11 cellular contexts compared by ENCODE assay signal in genomic region chr1:182617734-182618288, GRCh38. TPM values are rescaled to one million over a fixed set of nuclear protein-coding genes. Genes with fewer than 3 reads are reported as not detected.
A peak's percentile ranks its signal among the peaks of the same experiment; 100 is the strongest.
DNase-seq lines count a peak whose midpoint lies in the region; ATAC-seq and TF ChIP-seq lines count a peak whose summit lies in the region.
"Had no signal": no experiment of that assay in that cellular context is flagged by ENCODE, and none has a peak within 500 bp of the region (broad histone marks: within the 10 kb centered on the region; RNA-seq: fewer than 3 reads in every experiment).

No MANE protein-coding gene starts in this region.

- no peaks in the 10 kb centered on the region for H3K27me3 ChIP-seq in right atrium auricular region
- no peaks in the 10 kb centered on the region for H3K27me3 ChIP-seq in right cardiac atrium (ENCODE audit: control insufficient read depth, insufficient read depth)
- H3K27me3 ChIP-seq in SJCRH30 = no peaks in the 10 kb centered on the region
- H3K27me3 ChIP-seq in iPS-20b (ENCODE audit: insufficient read depth, low read length) = peaks cover 61% of the 10 kb centered on the region
- peaks cover 0 to 47% (median 0%) of the 10 kb centered on the region in 7 donors for H3K27me3 ChIP-seq in heart right ventricle

- H3K4me3 ChIP-seq in right atrium auricular region (no peak overlapping the region), right cardiac atrium (ENCODE audit: low read length) (no peak overlapping the region), SJCRH30 (peak overlapping the region; percentile 46), iPS-20b (ENCODE audit: low read length) (0 out of 2 replicates have a peak overlapping the region, but pooled peaks have one; percentile 16), heart right ventricle (no peak overlapping the region)

- H3K36me3 ChIP-seq in right atrium auricular region = no peaks in the 10 kb centered on the region
- no peaks in the 10 kb centered on the region for H3K36me3 ChIP-seq in SJCRH30
- H3K36me3 ChIP-seq in iPS-20b (ENCODE audit: insufficient read depth, low read depth, low read length) = no peaks in the 10 kb centered on the region
- H3K36me3 ChIP-seq in heart right ventricle = no peaks in the 10 kb centered on the region

- intact Hi-C loops in right cardiac atrium (cut with DNase I) (no loop called here), heart right ventricle (cut with DNase I) (loop anchor here in 3 of 10 donors (5.0 to 10.0 kb wide), 3 partner anchors 57 to 169 kb away; partner anchors contain the start of gene NPL (in 1 of the 3))

- H3K9ac ChIP-seq in iPS-20b (ENCODE audit: low read depth, low read length) = peak overlapping the region; percentile 18; the same call in 1 of the 2 replicates

- 49% methylated on average over 6 of the region's 6 CpGs for WGBS in right cardiac atrium
- 60 to 62% methylated on average over 6 of the region's 6 CpGs for WGBS in heart right ventricle, 2 donors

- peaks cover 0 to 45% of the 10 kb centered on the region in 2 donors for H3K4me1 ChIP-seq in right atrium auricular region
- H3K4me1 ChIP-seq in right cardiac atrium (ENCODE audit: control insufficient read depth, insufficient read depth, low read length) = peaks cover 4% of the 10 kb centered on the region
- H3K4me1 ChIP-seq in SJCRH30 = peaks cover 48% of the 10 kb centered on the region
- peaks cover 38% of the 10 kb centered on the region for H3K4me1 ChIP-seq in iPS-20b (ENCODE audit: insufficient read depth, low read length)
- peaks cover 0 to 41% (median 25%) of the 10 kb centered on the region in 9 donors for H3K4me1 ChIP-seq in heart right ventricle

- DNase-seq in right atrium auricular region (ENCODE audit: low spot score) = no peak
- DNase-seq in right cardiac atrium = no peak
- peak; percentile 76 to 90 for DNase-seq in SJCRH30
- DNase-seq in stimulated activated naive CD4-positive, alpha-beta T cell treated with Interleukin-2 at 50 U/mL for 16 hours (lab: John Stamatoyannopoulos, UW) = no peak
- no peak for DNase-seq in activated gamma-delta T cell (lab: John Stamatoyannopoulos, UW)
- DNase-seq in heart right ventricle = no peak
- DNase-seq: activated CD4-positive, alpha-beta T cell treated with anti-CD3 and anti-CD28 coated beads, Interleukin-2, amount 50 U/mL, for 1 hour; DND-41; NCI-H526 had no signal

- ATAC-seq in right cardiac atrium (no peak), GM18868 (IDR thresholded peaks at IDR 0.05; ENCODE audit: unreplicated experiment) (no peak), heart right ventricle (no peak)

- H3K9me3 ChIP-seq in right atrium auricular region (no peaks in the 10 kb centered on the region), right cardiac atrium (ENCODE audit: control insufficient read depth, low read length) (no peaks in the 10 kb centered on the region), SJCRH30 (replicated peaks) (no peaks in the 10 kb centered on the region), iPS-20b (ENCODE audit: insufficient read depth, low read depth, low read length) (no peaks in the 10 kb centered on the region), heart right ventricle (peaks cover 0 to 9% (median 0%) of the 10 kb centered on the region in 11 donors)

- TF ChIP-seq CTCF in right atrium auricular region (IDR thresholded peaks at IDR 0.05) (no peak), heart right ventricle (IDR thresholded peaks at IDR 0.05) (no peak)

- H3K27ac ChIP-seq in right atrium auricular region (peak overlapping the region; percentile 21 to 34), right cardiac atrium (ENCODE audit: low read length) (no peak overlapping the region), SJCRH30 (peak overlapping the region; percentile 100), iPS-20b (ENCODE audit: low read length) (no peak overlapping the region), heart right ventricle (peak overlapping the region in 3 of 10 donors; percentile 2 to 46 (median 17))

RNA-seq across cellular contexts. Expression of gene RGS16, which starts 13.6 kb away (rescaled TPM):
- total RNA-seq in right atrium auricular region (1 to 10 TPM; 1.4 to 2.2 TPM), right cardiac atrium (1 to 10 TPM in 1 of 4 donors, under 1 TPM in 3; 0.47 to 1.3 (median 0.72) TPM), heart right ventricle (1 to 10 TPM in 9 of 10 donors, under 1 TPM in 1; 0.42 to 8.7 (median 2.1) TPM)
- polyA plus RNA-seq in right cardiac atrium (2.1 TPM), heart right ventricle (1 to 10 TPM; 2.5 TPM)
- 96.7 and 101 TPM in 2 replicates for total RNA-seq in SJCRH30 (2014; rRNA removed; shearing (Covaris generic))

RNA-seq across cellular contexts. Expression of gene RNASEL, which starts 28.8 kb away (rescaled TPM):
- 1 to 10 TPM; 2.0 to 4.5 TPM for total RNA-seq in right atrium auricular region
- total RNA-seq in right cardiac atrium = 1 to 10 TPM; 3.7 to 5.7 (median 5.4) TPM
- polyA plus RNA-seq in right cardiac atrium = 2.5 TPM
- total RNA-seq in SJCRH30 (2014; rRNA removed; shearing (Covaris generic)) = 1.2 and 1.5 TPM in 2 replicates
- 1 to 10 TPM; 1.5 to 4.7 (median 3.5) TPM for total RNA-seq in heart right ventricle
- 1 to 10 TPM; 1.4 to 2.2 TPM for polyA plus RNA-seq in heart right ventricle

Comparison
In these comparisons a context has a peak if more than half of its experiments do, and no peak if none do; other contexts are left out.
1. H3K27ac ChIP-seq: peak in right atrium auricular region (2 of 2) and SJCRH30 (single experiment); none in right cardiac atrium (single experiment) and iPS-20b (single experiment).
2. DNase-seq: peak in SJCRH30 (2 of 2); none in right atrium auricular region (single experiment), right cardiac atrium (0 of 3), stimulated activated naive CD4-positive, alpha-beta T cell treated with Interleukin-2 at 50 U/mL for 16 hours (single experiment), activated gamma-delta T cell (single experiment) and heart right ventricle (0 of 2).
3. H3K4me3 ChIP-seq: peak in SJCRH30 (single experiment) and iPS-20b (single experiment); none in right atrium auricular region (0 of 2), right cardiac atrium (single experiment) and heart right ventricle (0 of 10).
4. RNA of gene RGS16, which starts 13.6 kb away (total RNA-seq): 96.7 to 101 TPM in SJCRH30; 1.4 to 2.2 TPM in right atrium auricular region, 0.42 to 8.7 TPM in heart right ventricle and 0.47 to 1.3 TPM in right cardiac atrium; every median in the first group is over 10 times any median in the second.